In the genomic region with DNA sequence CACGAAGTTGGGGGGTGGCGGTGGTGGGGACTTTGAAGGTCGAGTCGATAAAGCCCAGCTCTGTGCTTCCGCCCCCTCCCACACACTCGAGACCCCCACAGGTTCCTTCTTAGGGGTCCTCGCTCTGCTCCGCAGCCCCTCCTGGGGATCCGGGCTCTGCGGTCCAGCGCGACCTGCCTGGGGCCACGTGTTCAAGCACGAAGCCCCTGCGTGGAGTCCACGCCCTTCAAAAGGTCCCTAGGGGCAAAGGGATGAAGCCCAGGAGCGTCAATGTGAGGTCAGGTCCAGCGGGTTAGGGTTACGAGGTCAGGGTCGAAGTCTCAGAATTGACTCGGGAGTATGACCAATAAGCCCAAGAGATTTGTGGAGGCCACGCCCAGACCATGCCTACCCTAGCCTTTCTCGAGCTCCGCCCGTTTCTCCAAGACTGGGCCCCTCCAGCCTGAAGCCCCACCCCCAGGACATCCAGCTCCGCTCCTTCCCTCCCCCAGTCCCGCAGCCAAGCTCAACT, we compare ENCODE assay signal across 2 cellular contexts.
TF ChIP-seq lines count a peak whose summit lies in the region.

No MANE protein-coding gene starts in this region.

TF ChIP-seq in GM23338, 12 proteins besides CTCF, POLR2A, EP300 and RAD21 (continues in another document):
- no peak for TF ChIP-seq EZH2phosphoT487 (IDR thresholded peaks at IDR 0.05; ENCODE audit: unreplicated experiment)
- TF ChIP-seq STAT1 (IDR thresholded peaks at IDR 0.05; ENCODE audit: unreplicated experiment), result no peak
- TF ChIP-seq, protein P1, sequence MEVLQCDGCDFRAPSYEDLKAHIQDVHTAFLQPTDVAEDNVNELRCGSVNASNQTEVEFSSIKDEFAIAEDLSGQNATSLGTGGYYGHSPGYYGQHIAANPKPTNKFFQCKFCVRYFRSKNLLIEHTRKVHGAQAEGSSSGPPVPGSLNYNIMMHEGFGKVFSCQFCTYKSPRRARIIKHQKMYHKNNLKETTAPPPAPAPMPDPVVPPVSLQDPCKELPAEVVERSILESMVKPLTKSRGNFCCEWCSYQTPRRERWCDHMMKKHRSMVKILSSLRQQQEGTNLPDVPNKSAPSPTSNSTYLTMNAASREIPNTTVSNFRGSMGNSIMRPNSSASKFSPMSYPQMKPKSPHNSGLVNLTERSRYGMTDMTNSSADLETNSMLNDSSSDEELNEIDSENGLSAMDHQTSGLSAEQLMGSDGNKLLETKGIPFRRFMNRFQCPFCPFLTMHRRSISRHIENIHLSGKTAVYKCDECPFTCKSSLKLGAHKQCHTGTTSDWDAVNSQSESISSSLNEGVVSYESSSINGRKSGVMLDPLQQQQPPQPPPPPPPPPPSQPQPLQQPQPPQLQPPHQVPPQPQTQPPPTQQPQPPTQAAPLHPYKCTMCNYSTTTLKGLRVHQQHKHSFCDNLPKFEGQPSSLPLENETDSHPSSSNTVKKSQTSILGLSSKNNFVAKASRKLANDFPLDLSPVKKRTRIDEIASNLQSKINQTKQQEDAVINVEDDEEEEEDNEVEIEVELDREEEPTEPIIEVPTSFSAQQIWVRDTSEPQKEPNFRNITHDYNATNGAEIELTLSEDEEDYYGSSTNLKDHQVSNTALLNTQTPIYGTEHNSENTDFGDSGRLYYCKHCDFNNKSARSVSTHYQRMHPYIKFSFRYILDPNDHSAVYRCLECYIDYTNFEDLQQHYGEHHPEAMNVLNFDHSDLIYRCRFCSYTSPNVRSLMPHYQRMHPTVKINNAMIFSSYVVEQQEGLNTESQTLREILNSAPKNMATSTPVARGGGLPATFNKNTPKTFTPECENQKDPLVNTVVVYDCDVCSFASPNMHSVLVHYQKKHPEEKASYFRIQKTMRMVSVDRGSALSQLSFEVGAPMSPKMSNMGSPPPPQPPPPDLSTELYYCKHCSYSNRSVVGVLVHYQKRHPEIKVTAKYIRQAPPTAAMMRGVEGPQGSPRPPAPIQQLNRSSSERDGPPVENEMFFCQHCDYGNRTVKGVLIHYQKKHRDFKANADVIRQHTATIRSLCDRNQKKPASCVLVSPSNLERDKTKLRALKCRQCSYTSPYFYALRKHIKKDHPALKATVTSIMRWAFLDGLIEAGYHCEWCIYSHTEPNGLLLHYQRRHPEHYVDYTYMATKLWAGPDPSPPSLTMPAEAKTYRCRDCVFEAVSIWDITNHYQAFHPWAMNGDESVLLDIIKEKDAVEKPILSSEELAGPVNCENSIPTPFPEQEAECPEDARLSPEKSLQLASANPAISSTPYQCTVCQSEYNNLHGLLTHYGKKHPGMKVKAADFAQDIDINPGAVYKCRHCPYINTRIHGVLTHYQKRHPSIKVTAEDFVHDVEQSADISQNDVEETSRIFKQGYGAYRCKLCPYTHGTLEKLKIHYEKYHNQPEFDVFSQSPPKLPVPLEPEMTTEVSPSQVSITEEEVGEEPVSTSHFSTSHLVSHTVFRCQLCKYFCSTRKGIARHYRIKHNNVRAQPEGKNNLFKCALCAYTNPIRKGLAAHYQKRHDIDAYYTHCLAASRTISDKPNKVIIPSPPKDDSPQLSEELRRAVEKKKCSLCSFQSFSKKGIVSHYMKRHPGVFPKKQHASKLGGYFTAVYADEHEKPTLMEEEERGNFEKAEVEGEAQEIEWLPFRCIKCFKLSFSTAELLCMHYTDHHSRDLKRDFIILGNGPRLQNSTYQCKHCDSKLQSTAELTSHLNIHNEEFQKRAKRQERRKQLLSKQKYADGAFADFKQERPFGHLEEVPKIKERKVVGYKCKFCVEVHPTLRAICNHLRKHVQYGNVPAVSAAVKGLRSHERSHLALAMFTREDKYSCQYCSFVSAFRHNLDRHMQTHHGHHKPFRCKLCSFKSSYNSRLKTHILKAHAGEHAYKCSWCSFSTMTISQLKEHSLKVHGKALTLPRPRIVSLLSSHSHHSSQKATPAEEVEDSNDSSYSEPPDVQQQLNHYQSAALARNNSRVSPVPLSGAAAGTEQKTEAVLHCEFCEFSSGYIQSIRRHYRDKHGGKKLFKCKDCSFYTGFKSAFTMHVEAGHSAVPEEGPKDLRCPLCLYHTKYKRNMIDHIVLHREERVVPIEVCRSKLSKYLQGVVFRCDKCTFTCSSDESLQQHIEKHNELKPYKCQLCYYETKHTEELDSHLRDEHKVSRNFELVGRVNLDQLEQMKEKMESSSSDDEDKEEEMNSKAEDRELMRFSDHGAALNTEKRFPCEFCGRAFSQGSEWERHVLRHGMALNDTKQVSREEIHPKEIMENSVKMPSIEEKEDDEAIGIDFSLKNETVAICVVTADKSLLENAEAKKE (CRISPR knock-in tag; IDR thresholded peaks at IDR 0.05), result no peak
- no peak for TF ChIP-seq CREB1 (CRISPR knock-in tag; IDR thresholded peaks at IDR 0.05; ENCODE audit: low read depth)
- TF ChIP-seq POLR2AphosphoS5 (IDR thresholded peaks at IDR 0.05; ENCODE audit: low read depth), result no peak
- TF ChIP-seq EZH2 (IDR thresholded peaks at IDR 0.05; ENCODE audit: low read depth, unreplicated experiment), result no peak
- TF ChIP-seq ZNF114 (CRISPR knock-in tag; IDR thresholded peaks at IDR 0.05), result no peak
- TF ChIP-seq JUNB (IDR thresholded peaks at IDR 0.05; ENCODE audit: unreplicated experiment), result no peak
- TF ChIP-seq ZNF331 (CRISPR knock-in tag; IDR thresholded peaks at IDR 0.05; ENCODE audit: low read depth), result no peak
- no peak for TF ChIP-seq NANOG (IDR thresholded peaks at IDR 0.05; ENCODE audit: borderline replicate concordance)
- TF ChIP-seq, protein P2, sequence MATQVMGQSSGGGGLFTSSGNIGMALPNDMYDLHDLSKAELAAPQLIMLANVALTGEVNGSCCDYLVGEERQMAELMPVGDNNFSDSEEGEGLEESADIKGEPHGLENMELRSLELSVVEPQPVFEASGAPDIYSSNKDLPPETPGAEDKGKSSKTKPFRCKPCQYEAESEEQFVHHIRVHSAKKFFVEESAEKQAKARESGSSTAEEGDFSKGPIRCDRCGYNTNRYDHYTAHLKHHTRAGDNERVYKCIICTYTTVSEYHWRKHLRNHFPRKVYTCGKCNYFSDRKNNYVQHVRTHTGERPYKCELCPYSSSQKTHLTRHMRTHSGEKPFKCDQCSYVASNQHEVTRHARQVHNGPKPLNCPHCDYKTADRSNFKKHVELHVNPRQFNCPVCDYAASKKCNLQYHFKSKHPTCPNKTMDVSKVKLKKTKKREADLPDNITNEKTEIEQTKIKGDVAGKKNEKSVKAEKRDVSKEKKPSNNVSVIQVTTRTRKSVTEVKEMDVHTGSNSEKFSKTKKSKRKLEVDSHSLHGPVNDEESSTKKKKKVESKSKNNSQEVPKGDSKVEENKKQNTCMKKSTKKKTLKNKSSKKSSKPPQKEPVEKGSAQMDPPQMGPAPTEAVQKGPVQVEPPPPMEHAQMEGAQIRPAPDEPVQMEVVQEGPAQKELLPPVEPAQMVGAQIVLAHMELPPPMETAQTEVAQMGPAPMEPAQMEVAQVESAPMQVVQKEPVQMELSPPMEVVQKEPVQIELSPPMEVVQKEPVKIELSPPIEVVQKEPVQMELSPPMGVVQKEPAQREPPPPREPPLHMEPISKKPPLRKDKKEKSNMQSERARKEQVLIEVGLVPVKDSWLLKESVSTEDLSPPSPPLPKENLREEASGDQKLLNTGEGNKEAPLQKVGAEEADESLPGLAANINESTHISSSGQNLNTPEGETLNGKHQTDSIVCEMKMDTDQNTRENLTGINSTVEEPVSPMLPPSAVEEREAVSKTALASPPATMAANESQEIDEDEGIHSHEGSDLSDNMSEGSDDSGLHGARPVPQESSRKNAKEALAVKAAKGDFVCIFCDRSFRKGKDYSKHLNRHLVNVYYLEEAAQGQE (IDR thresholded peaks at IDR 0.05; ENCODE audit: unreplicated experiment), result no peak

TF ChIP-seq in H1, 55 proteins besides CTCF, POLR2A, EP300 and RAD21:
- TF ChIP-seq, protein P3, sequence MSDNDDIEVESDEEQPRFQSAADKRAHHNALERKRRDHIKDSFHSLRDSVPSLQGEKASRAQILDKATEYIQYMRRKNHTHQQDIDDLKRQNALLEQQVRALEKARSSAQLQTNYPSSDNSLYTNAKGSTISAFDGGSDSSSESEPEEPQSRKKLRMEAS (IDR thresholded peaks at IDR 0.05), result peak; percentile 92
- TF ChIP-seq CHD1 (IDR thresholded peaks at IDR 0.05; ENCODE audit: low read depth, low read length) (no peak), CTBP2 (IDR thresholded peaks at IDR 0.05; ENCODE audit: borderline replicate concordance, insufficient read depth, insufficient read length, low read length) (peak; percentile 13), GTF2F1 (IDR thresholded peaks at IDR 0.05; ENCODE audit: borderline replicate concordance, low read depth, low read length) (no peak), EZH2 (IDR thresholded peaks at IDR 0.05; ENCODE audit: low read depth, low read length, severe bottlenecking) (no peak), RBBP5 (IDR thresholded peaks at IDR 0.05; ENCODE audit: borderline replicate concordance, low read depth, low read length) (no peak), JUN (IDR thresholded peaks at IDR 0.05; ENCODE audit: low read depth, low read length) (no peak), SIN3A (conservative IDR thresholded peaks at IDR 0.05 in 1 of 2, IDR thresholded peaks at IDR 0.05 in 1 of 2; ENCODE audit: low read depth in 1 of 2, low read length in 2 of 2) (0 out of 4 replicates have a peak, but pooled peaks of 1 of the 2 experiments have one; percentile 29), POLR2AphosphoS5 (IDR thresholded peaks at IDR 0.05; ENCODE audit: low read depth, low read length) (no peak), BACH1 (IDR thresholded peaks at IDR 0.05; ENCODE audit: low read length) (0 out of 2 replicates have a peak, but pooled peaks have one; percentile 35), HDAC2 (IDR thresholded peaks at IDR 0.05; ENCODE audit: borderline replicate concordance in 1 of 2, low read depth in 2 of 2, low read length in 2 of 2) (no peak; a peak in 1 of 4 replicates), RXRA (IDR thresholded peaks at IDR 0.05; ENCODE audit: insufficient read depth, low read depth, low read length) (no peak), TBP (IDR thresholded peaks at IDR 0.05; ENCODE audit: low read depth, low read length) (no peak), CBX5 (IDR thresholded peaks at IDR 0.05; ENCODE audit: low read depth, low read length) (no peak), POU5F1 (IDR thresholded peaks at IDR 0.05; ENCODE audit: low read depth, low read length) (no peak)
- TF ChIP-seq, protein P4, sequence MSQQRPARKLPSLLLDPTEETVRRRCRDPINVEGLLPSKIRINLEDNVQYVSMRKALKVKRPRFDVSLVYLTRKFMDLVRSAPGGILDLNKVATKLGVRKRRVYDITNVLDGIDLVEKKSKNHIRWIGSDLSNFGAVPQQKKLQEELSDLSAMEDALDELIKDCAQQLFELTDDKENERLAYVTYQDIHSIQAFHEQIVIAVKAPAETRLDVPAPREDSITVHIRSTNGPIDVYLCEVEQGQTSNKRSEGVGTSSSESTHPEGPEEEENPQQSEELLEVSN (IDR thresholded peaks at IDR 0.05), result peak; percentile 83
